In genomic region chr19:52542541-52542940, GRCh38 we compare ENCODE assay signal across 8 cellular contexts. TPM values are rescaled to one million over a fixed set of nuclear protein-coding genes. Genes with fewer than 3 reads are reported as not detected.
A peak's percentile ranks its signal among the peaks of the same experiment; 100 is the strongest.
DNase-seq lines count a peak whose midpoint lies in the region; ATAC-seq and TF ChIP-seq lines count a peak whose summit lies in the region.
"Not testable (repeated sequence)": the region's sequence is repeated elsewhere in the genome, so short reads cannot be mapped to it uniquely, and the experiment has no call there.

No MANE protein-coding gene starts in this region.

- 83 to 90% methylated on average over 1 to 6 of the region's 6 CpGs for WGBS in endodermal cell (ENCODE audit: insufficient coverage in 1 of 2, insufficient read length in 1 of 2), 2 experiments

- peaks cover 17 to 51% (median 31%) of the 10 kb centered on the region in 10 experiments for H3K4me1 ChIP-seq in BLaER1 treated with 17β-estradiol and CSF1 and Interleukin-3, amounts not matched to agents 10 nM and 100 nM
- not testable (repeated sequence) for H3K4me1 ChIP-seq in endodermal cell (ENCODE audit: control insufficient read depth, insufficient read depth, low read length)
- peaks cover 0 to 15% of the 10 kb centered on the region in 2 donors for H3K4me1 ChIP-seq in naive thymus-derived CD4-positive, alpha-beta T cell (ENCODE audit: control insufficient read depth in 2 of 2, insufficient read depth in 2 of 2, low read length in 2 of 2)

- H3K27me3 Mint-ChIP-seq in activated CD4-positive, alpha-beta T cell treated with anti-CD3 and anti-CD28 coated beads, Interleukin-2, amount 10 ng/mL, durations not matched to agents 7 days and 5 days; activated T-cell treated with anti-CD3 and anti-CD28 coated beads, Interleukin-2, amount 50 U/mL, for 72 hours (ENCODE audit: low read depth); activated naive CD8-positive, alpha-beta T cell treated with anti-CD3 and anti-CD28 coated beads for 36 hours; endodermal cell (ENCODE audit: insufficient read depth); naive thymus-derived CD4-positive, alpha-beta T cell; stimulated activated memory B cell treated with anti-CD40 and anti-IgM and Interleukin-4, amounts not matched to agents 10 μg/mL and 1 μg/mL and 100 μg/mL, for 72 hours: not testable (repeated sequence)

- H3K9ac ChIP-seq in BLaER1 treated with 17β-estradiol and CSF1 and Interleukin-3, amounts not matched to agents 10 nM and 100 nM, result peak overlapping the region in 9 of 11 experiments; percentile 0 to 52 (median 12); a peak in 5 of 22 replicates
- H3K9ac ChIP-seq in endodermal cell (ENCODE audit: extremely low read depth, low read length, poor library complexity, severe bottlenecking), result not testable (repeated sequence)

- not testable (repeated sequence) for H3K4me3 Mint-ChIP-seq in activated CD4-positive, alpha-beta T cell treated with anti-CD3 and anti-CD28 coated beads, Interleukin-2, amount 10 ng/mL, durations not matched to agents 7 days and 5 days; activated naive CD8-positive, alpha-beta T cell treated with anti-CD3 and anti-CD28 coated beads for 36 hours; endodermal cell; stimulated activated memory B cell treated with anti-CD40 and anti-IgM and Interleukin-4, amounts not matched to agents 10 μg/mL and 1 μg/mL and 100 μg/mL, for 72 hours
- peak overlapping the region; percentile 51 to 75 for H3K4me3 Mint-ChIP-seq in activated T-cell treated with anti-CD3 and anti-CD28 coated beads, Interleukin-2, amount 50 U/mL, for 72 hours
- H3K4me3 Mint-ChIP-seq in naive thymus-derived CD4-positive, alpha-beta T cell, result peak overlapping the region in 5 of 10 donors; percentile 4 to 74 (median 36)

- intact Hi-C loops in naive thymus-derived CD4-positive, alpha-beta T cell (cut with micrococcal nuclease), result not testable (repeated sequence)

- H3K27me3 ChIP-seq in BLaER1 treated with 17β-estradiol and CSF1 and Interleukin-3, amounts not matched to agents 10 nM and 100 nM; endodermal cell (ENCODE audit: control insufficient read depth, insufficient read depth, low read length, poor library complexity, severe bottlenecking); naive thymus-derived CD4-positive, alpha-beta T cell (ENCODE audit: control insufficient read depth in 2 of 2, insufficient read depth in 2 of 2, low read length in 2 of 2): not testable (repeated sequence)

- H3K9me3 Mint-ChIP-seq in activated CD4-positive, alpha-beta T cell treated with anti-CD3 and anti-CD28 coated beads, Interleukin-2, amount 10 ng/mL, durations not matched to agents 7 days and 5 days, result peaks cover 46% of the 10 kb centered on the region
- H3K9me3 Mint-ChIP-seq in activated T-cell treated with anti-CD3 and anti-CD28 coated beads, Interleukin-2, amount 50 U/mL, for 72 hours; endodermal cell; stimulated activated memory B cell treated with anti-CD40 and anti-IgM and Interleukin-4, amounts not matched to agents 10 μg/mL and 1 μg/mL and 100 μg/mL, for 72 hours: not testable (repeated sequence)
- H3K9me3 Mint-ChIP-seq in activated naive CD8-positive, alpha-beta T cell treated with anti-CD3 and anti-CD28 coated beads for 36 hours, result peaks cover 34% of the 10 kb centered on the region
- peaks cover 0 to 88% (median 45%) of the 10 kb centered on the region in 11 donors for H3K9me3 Mint-ChIP-seq in naive thymus-derived CD4-positive, alpha-beta T cell

- POLR2A ChIA-PET in activated CD4-positive, alpha-beta T cell treated with anti-CD3 and anti-CD28 coated beads, Interleukin-2, amount 10 ng/mL, durations not matched to agents 7 days and 5 days (lab: Charles Lee), result not testable (repeated sequence)
- POLR2A ChIA-PET in naive thymus-derived CD4-positive, alpha-beta T cell (lab: Charles Lee), result interaction anchor here (1.1 kb wide), 1 partner anchor 58 kb away, joined by 3 read pairs; no protein-coding TSS in a partner anchor

- H3K36me3 ChIP-seq in BLaER1 treated with 17β-estradiol and CSF1 and Interleukin-3, amounts not matched to agents 10 nM and 100 nM, result peaks cover 63 to 86% (median 84%) of the 10 kb centered on the region in 11 experiments
- H3K36me3 ChIP-seq in endodermal cell (ENCODE audit: control insufficient read depth, insufficient read depth, low read length), result peaks cover 51% of the 10 kb centered on the region
- H3K36me3 ChIP-seq in naive thymus-derived CD4-positive, alpha-beta T cell (ENCODE audit: control insufficient read depth in 2 of 3, insufficient read depth in 3 of 3, low read length in 3 of 3), result peaks cover 0 to 57% (median 5%) of the 10 kb centered on the region in 3 experiments

- H4K20me1 ChIP-seq in BLaER1 treated with 17β-estradiol and CSF1 and Interleukin-3, amounts not matched to agents 10 nM and 100 nM, result peaks cover 0 to 39% (median 3%) of the 10 kb centered on the region in 11 experiments; a peak in 10 of 22 replicates

- CTCF ChIA-PET in activated CD4-positive, alpha-beta T cell treated with anti-CD3 and anti-CD28 coated beads, Interleukin-2, amount 10 ng/mL, durations not matched to agents 7 days and 5 days (lab: Charles Lee), result interaction anchor here (0.7 kb wide), 1 partner anchor 918 kb away, joined by 3 read pairs; no protein-coding TSS in a partner anchor
- CTCF ChIA-PET in naive thymus-derived CD4-positive, alpha-beta T cell (lab: Charles Lee), result not testable (repeated sequence)

- H3K4me3 ChIP-seq in BLaER1 treated with 17β-estradiol and CSF1 and Interleukin-3, amounts not matched to agents 10 nM and 100 nM, result peak overlapping the region in 3 of 10 experiments; percentile 16 to 36 (median 26); a peak in 2 of 20 replicates
- not testable (repeated sequence) for H3K4me3 ChIP-seq in NB4 (ENCODE audit: low read depth, low read length); endodermal cell (ENCODE audit: low read length); naive thymus-derived CD4-positive, alpha-beta T cell (ENCODE audit: low read length)

- peak; percentile 28 for DNase-seq in NB4 (ENCODE audit: low read depth)
- DNase-seq in activated CD4-positive, alpha-beta T cell treated with anti-CD3 and anti-CD28 coated beads, Interleukin-2, amount 10 ng/mL, durations not matched to agents 7 days and 5 days; activated T-cell treated with anti-CD3 and anti-CD28 coated beads, Interleukin-2, amount 50 U/mL, for 72 hours; activated naive CD8-positive, alpha-beta T cell treated with anti-CD3 and anti-CD28 coated beads for 36 hours; endodermal cell; naive thymus-derived CD4-positive, alpha-beta T cell: not testable (repeated sequence)

- H3K4me1 Mint-ChIP-seq in activated CD4-positive, alpha-beta T cell treated with anti-CD3 and anti-CD28 coated beads, Interleukin-2, amount 10 ng/mL, durations not matched to agents 7 days and 5 days, result peaks cover 28% of the 10 kb centered on the region
- H3K4me1 Mint-ChIP-seq in activated T-cell treated with anti-CD3 and anti-CD28 coated beads, Interleukin-2, amount 50 U/mL, for 72 hours (ENCODE audit: low read depth), result peaks cover 16% of the 10 kb centered on the region
- peaks cover 18% of the 10 kb centered on the region for H3K4me1 Mint-ChIP-seq in activated naive CD8-positive, alpha-beta T cell treated with anti-CD3 and anti-CD28 coated beads for 36 hours
- peaks cover 20% of the 10 kb centered on the region for H3K4me1 Mint-ChIP-seq in endodermal cell
- peaks cover 10 to 25% (median 20%) of the 10 kb centered on the region in 7 donors for H3K4me1 Mint-ChIP-seq in naive thymus-derived CD4-positive, alpha-beta T cell
- peaks cover 23% of the 10 kb centered on the region for H3K4me1 Mint-ChIP-seq in stimulated activated memory B cell treated with anti-CD40 and anti-IgM and Interleukin-4, amounts not matched to agents 10 μg/mL and 1 μg/mL and 100 μg/mL, for 72 hours

- H3K36me3 Mint-ChIP-seq in activated CD4-positive, alpha-beta T cell treated with anti-CD3 and anti-CD28 coated beads, Interleukin-2, amount 10 ng/mL, durations not matched to agents 7 days and 5 days (ENCODE audit: low read depth), result peaks cover 88% of the 10 kb centered on the region
- peaks cover 35 to 62% of the 10 kb centered on the region in 2 donors for H3K36me3 Mint-ChIP-seq in activated T-cell treated with anti-CD3 and anti-CD28 coated beads, Interleukin-2, amount 50 U/mL, for 72 hours (ENCODE audit: insufficient read depth in 2 of 2)
- H3K36me3 Mint-ChIP-seq in activated naive CD8-positive, alpha-beta T cell treated with anti-CD3 and anti-CD28 coated beads for 36 hours, result peaks cover 81% of the 10 kb centered on the region
- H3K36me3 Mint-ChIP-seq in endodermal cell (ENCODE audit: low read depth), result peaks cover 62% of the 10 kb centered on the region
- H3K36me3 Mint-ChIP-seq in naive thymus-derived CD4-positive, alpha-beta T cell, result peaks cover 19 to 86% (median 77%) of the 10 kb centered on the region in 5 donors
- peaks cover 79% of the 10 kb centered on the region for H3K36me3 Mint-ChIP-seq in stimulated activated memory B cell treated with anti-CD40 and anti-IgM and Interleukin-4, amounts not matched to agents 10 μg/mL and 1 μg/mL and 100 μg/mL, for 72 hours

- H3K27ac Mint-ChIP-seq in activated CD4-positive, alpha-beta T cell treated with anti-CD3 and anti-CD28 coated beads, Interleukin-2, amount 10 ng/mL, durations not matched to agents 7 days and 5 days, result peak overlapping the region; percentile 58
- peak overlapping the region; percentile 83 for H3K27ac Mint-ChIP-seq in activated T-cell treated with anti-CD3 and anti-CD28 coated beads, Interleukin-2, amount 50 U/mL, for 72 hours
- H3K27ac Mint-ChIP-seq in activated naive CD8-positive, alpha-beta T cell treated with anti-CD3 and anti-CD28 coated beads for 36 hours, result peak overlapping the region; percentile 64
- peak overlapping the region; percentile 37 for H3K27ac Mint-ChIP-seq in endodermal cell
- peak overlapping the region in 5 of 9 donors; percentile 1 to 69 (median 58) for H3K27ac Mint-ChIP-seq in naive thymus-derived CD4-positive, alpha-beta T cell
- peak overlapping the region; percentile 65 for H3K27ac Mint-ChIP-seq in stimulated activated memory B cell treated with anti-CD40 and anti-IgM and Interleukin-4, amounts not matched to agents 10 μg/mL and 1 μg/mL and 100 μg/mL, for 72 hours

- TF ChIP-seq POLR2A in NB4 (IDR thresholded peaks at IDR 0.05; ENCODE audit: extremely low read depth, insufficient read length), result not testable (repeated sequence)

- not testable (repeated sequence) for ATAC-seq in activated T-cell treated with anti-CD3 and anti-CD28 coated beads, Interleukin-2, amount 50 U/mL, for 72 hours (replicated peaks in 1 of 2); naive thymus-derived CD4-positive, alpha-beta T cell; stimulated activated memory B cell treated with anti-CD40 and anti-IgM and Interleukin-4, amounts not matched to agents 10 μg/mL and 1 μg/mL and 100 μg/mL, for 72 hours

- not testable (repeated sequence) for TF ChIP-seq CTCF in NB4 (IDR thresholded peaks at IDR 0.05; ENCODE audit: low read depth, low read length); endodermal cell (conservative IDR thresholded peaks at IDR 0.05)

- peak overlapping the region; percentile 41 to 85 (median 74) for H3K4me2 ChIP-seq in BLaER1 treated with 17β-estradiol and CSF1 and Interleukin-3, amounts not matched to agents 10 nM and 100 nM

- H3K9me3 ChIP-seq in BLaER1 treated with 17β-estradiol and CSF1 and Interleukin-3, amounts not matched to agents 10 nM and 100 nM (replicated peaks in 1 of 11), result peaks cover 62 to 100% (median 83%) of the 10 kb centered on the region in 11 experiments
- H3K9me3 ChIP-seq in endodermal cell (ENCODE audit: control insufficient read depth, low read length), result not testable (repeated sequence)
- H3K9me3 ChIP-seq in naive thymus-derived CD4-positive, alpha-beta T cell (ENCODE audit: control insufficient read depth in 2 of 3, low read length in 3 of 3), result peaks cover 0 to 16% (median 3%) of the 10 kb centered on the region in 3 experiments

- H3K27ac ChIP-seq in BLaER1 treated with 17β-estradiol and CSF1 and Interleukin-3, amounts not matched to agents 10 nM and 100 nM, result peak overlapping the region in 9 of 11 experiments; percentile 12 to 61 (median 40); a peak in 12 of 22 replicates
- H3K27ac ChIP-seq in endodermal cell (ENCODE audit: low read depth, low read length); naive thymus-derived CD4-positive, alpha-beta T cell (ENCODE audit: low read depth, low read length): not testable (repeated sequence)

RNA-seq across cellular contexts. Expression of gene ZNF808, which starts 15.1 kb away (rescaled TPM):
- total RNA-seq in activated CD4-positive, alpha-beta T cell treated with anti-CD3 and anti-CD28 coated beads, Interleukin-2, amount 10 ng/mL, durations not matched to agents 7 days and 5 days, result 10 to 100 TPM; 36.3 to 40.5 TPM
- total RNA-seq in activated T-cell treated with anti-CD3 and anti-CD28 coated beads, Interleukin-2, amount 50 U/mL, for 72 hours, result 10 to 100 TPM; 26.3 to 34.9 TPM
- 10 to 100 TPM; 21.1 to 25.7 TPM for total RNA-seq in activated naive CD8-positive, alpha-beta T cell treated with anti-CD3 and anti-CD28 coated beads for 36 hours
- total RNA-seq in endodermal cell, result 10 to 100 TPM; 52.4 to 61.6 TPM
- 6.0 TPM for polyA plus RNA-seq in endodermal cell (2013, experiment 1 of 2)
- 6.5 TPM for polyA plus RNA-seq in endodermal cell (2013, experiment 2 of 2)
- total RNA-seq in naive thymus-derived CD4-positive, alpha-beta T cell, result 10 to 100 TPM; 17.7 to 52.4 (median 33.7) TPM
- 10 to 100 TPM in 1 of 2 donors, 1 to 10 TPM in 1; 5.8 to 16.5 TPM for polyA plus RNA-seq in naive thymus-derived CD4-positive, alpha-beta T cell

RNA-seq across cellular contexts. Expression of gene ZNF701, which starts 27.5 kb away (rescaled TPM):
- total RNA-seq in activated CD4-positive, alpha-beta T cell treated with anti-CD3 and anti-CD28 coated beads, Interleukin-2, amount 10 ng/mL, durations not matched to agents 7 days and 5 days, result 10 to 100 TPM; 30.5 to 33.4 TPM
- 10 to 100 TPM; 25.7 to 26.0 TPM for total RNA-seq in activated T-cell treated with anti-CD3 and anti-CD28 coated beads, Interleukin-2, amount 50 U/mL, for 72 hours
- total RNA-seq in activated naive CD8-positive, alpha-beta T cell treated with anti-CD3 and anti-CD28 coated beads for 36 hours, result 10 to 100 TPM; 18.9 to 19.2 TPM
- 10 to 100 TPM; 42.0 to 45.3 TPM for total RNA-seq in endodermal cell
- 9.3 TPM for polyA plus RNA-seq in endodermal cell (2013, experiment 1 of 2)
- polyA plus RNA-seq in endodermal cell (2013, experiment 2 of 2), result 10.8 TPM
- total RNA-seq in naive thymus-derived CD4-positive, alpha-beta T cell, result 10 to 100 TPM; 11.7 to 43.3 (median 28.3) TPM
- polyA plus RNA-seq in naive thymus-derived CD4-positive, alpha-beta T cell, result 10 to 100 TPM; 12.3 to 20.7 TPM
